1 cellular context compared by ENCODE assay signal in the genomic region with DNA sequence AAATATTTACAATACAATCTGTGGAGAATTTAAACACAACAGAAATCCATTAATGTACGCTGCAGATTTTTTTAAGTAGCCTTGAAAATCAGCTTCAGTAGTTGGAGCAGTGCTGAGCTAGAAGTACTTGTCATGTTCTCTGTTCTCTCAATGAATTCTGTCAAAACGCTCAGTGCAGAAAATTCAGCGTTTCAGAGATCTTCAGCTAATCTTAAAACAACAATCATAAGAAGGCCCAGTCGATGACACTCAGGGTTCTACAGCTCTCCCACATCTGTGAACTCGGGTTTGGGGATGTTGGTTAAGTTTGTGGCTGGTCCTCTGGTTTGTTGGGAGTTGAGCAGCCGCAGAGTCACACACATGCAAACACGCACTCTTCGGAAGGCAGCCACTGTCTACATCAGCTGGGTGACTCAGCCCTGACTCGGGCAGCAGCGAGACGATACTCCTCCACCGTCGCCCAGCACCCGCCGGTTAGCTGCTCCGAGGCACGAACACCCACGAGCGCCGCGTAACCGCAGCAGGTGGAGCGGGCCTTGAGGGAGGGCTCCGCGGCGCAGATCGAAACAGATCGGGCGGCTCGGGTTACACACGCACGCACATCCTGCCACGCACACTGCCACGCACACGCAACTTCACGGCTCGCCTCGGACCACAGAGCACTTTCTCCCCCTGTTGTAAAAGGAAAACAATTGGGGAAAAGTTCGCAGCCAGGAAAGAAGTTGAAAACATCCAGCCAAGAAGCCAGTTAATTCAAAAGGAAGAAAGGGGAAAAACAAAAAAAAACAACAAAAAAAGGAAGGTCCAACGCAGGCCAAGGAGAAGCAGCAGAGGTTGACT.
TF ChIP-seq lines count a peak whose summit lies in the region.

No MANE protein-coding gene starts in this region.

TF ChIP-seq in HepG2, 621 proteins besides CTCF, POLR2A, EP300 and RAD21 (continued from another document):
- TF ChIP-seq ZNF33A (CRISPR knock-in tag; IDR thresholded peaks at IDR 0.05; ENCODE audit: borderline replicate concordance) (no peak), GABPB1 (CRISPR knock-in tag; IDR thresholded peaks at IDR 0.05) (peak; percentile 62; the same call in 1 of the 2 replicates)
